In the genomic region with DNA sequence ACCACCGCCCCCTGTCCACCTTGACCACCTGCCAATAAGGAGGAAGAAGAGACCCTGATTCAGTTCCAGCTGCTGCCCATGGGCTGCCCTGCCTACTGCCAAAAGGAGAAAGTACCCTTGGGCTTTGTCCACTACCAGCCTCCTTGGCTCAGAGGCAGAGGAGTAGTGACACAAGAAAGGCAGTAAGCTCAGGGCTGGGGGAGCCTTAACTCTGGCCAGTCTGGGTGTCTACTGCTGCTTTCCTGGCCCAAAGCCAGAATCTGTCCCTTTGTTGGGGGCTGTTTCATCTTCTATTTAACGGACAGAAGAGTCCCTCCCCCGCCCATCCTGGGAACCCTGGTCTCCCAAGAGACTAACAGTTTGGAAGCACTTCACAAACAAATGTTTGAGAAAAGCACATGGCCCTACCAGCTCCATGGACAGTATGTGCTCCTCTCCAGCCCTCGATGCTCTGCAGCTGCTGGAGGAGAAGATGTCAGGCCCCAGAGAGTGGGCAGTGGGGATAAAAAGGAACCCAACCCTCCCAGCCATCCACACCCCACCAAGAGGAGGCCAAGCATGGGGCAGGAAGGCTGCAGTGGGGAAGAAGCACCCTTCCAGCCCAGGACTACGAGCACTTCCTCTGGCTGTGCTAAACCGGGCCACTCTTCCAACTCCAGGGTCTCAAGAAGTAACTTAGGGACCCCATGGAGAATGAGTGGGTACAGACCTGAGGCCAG, we compare ENCODE assay signal across 1 cellular context.
TF ChIP-seq lines count a peak whose summit lies in the region.

No MANE protein-coding gene starts in this region.

TF ChIP-seq in endothelial cell of umbilical vein, 7 proteins besides CTCF, POLR2A, EP300 and RAD21:
- TF ChIP-seq EZH2 (IDR thresholded peaks at IDR 0.05; ENCODE audit: borderline replicate concordance, low read depth, low read length, severe bottlenecking) (no peak), JUN (IDR thresholded peaks at IDR 0.05; ENCODE audit: borderline replicate concordance, insufficient read depth, insufficient read length, low read depth) (no peak), MYC (IDR thresholded peaks at IDR 0.05; ENCODE audit: low read depth, low read length) (no peak), FOS (IDR thresholded peaks at IDR 0.05; ENCODE audit: borderline replicate concordance, insufficient read depth, low read length) (no peak), POLR2AphosphoS5 (IDR thresholded peaks at IDR 0.05; ENCODE audit: insufficient read depth, low read depth, low read length) (no peak), GATA2 (IDR thresholded peaks at IDR 0.05; ENCODE audit: insufficient read depth, insufficient read length, low read depth, low read length) (no peak)
- TF ChIP-seq, protein P1, sequence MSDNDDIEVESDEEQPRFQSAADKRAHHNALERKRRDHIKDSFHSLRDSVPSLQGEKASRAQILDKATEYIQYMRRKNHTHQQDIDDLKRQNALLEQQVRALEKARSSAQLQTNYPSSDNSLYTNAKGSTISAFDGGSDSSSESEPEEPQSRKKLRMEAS (IDR thresholded peaks at IDR 0.05; ENCODE audit: insufficient read depth, insufficient read length), result no peak
